Comparison of ENCODE assay signal across 1 cellular context in genomic region chr15:77495806-77496589, GRCh38.
A peak's percentile ranks its signal among the peaks of the same experiment; 100 is the strongest.
TF ChIP-seq lines count a peak whose summit lies in the region.

No MANE protein-coding gene starts in this region.

TF ChIP-seq in H1, 55 proteins besides CTCF, POLR2A, EP300 and RAD21 (continued from another document):
- TF ChIP-seq TEAD4 (IDR thresholded peaks at IDR 0.05; ENCODE audit: low read depth, low read length) (peak; percentile 70; the same call in 1 of the 2 replicates), GTF2F1 (IDR thresholded peaks at IDR 0.05; ENCODE audit: borderline replicate concordance, low read depth, low read length) (no peak), POLR2AphosphoS5 (IDR thresholded peaks at IDR 0.05; ENCODE audit: low read depth, low read length) (no peak)
